Comparison of ENCODE assay signal across 12 cellular contexts in genomic region chr1:162168935-162169545, GRCh38.
DNase-seq lines count a peak whose midpoint lies in the region; ATAC-seq and FAIRE-seq lines count a peak whose summit lies in the region.
"Had no signal": no experiment of that assay in that cellular context is flagged by ENCODE, and none has a peak within 500 bp of the region (broad histone marks: within the 10 kb centered on the region; RNA-seq: fewer than 3 reads in every experiment).

No MANE protein-coding gene starts in this region.

- H3K79me2 ChIP-seq in trophoblast cell (ENCODE audit: control insufficient read depth, insufficient read depth, low read length, poor library complexity): peaks cover 3% of the 10 kb centered on the region

- peaks cover 21 to 31% of the 10 kb centered on the region in 2 experiments for H3K4me1 ChIP-seq in trophoblast cell (ENCODE audit: control insufficient read depth in 1 of 2, insufficient read depth in 2 of 2, low read length in 2 of 2)

- no peak overlapping the region for H3K23ac ChIP-seq in trophoblast cell (ENCODE audit: low read length)

- H3K14ac ChIP-seq in trophoblast cell (ENCODE audit: low read length): no peak overlapping the region

- WGBS in trophoblast cell (ENCODE audit: extremely low coverage, insufficient coverage, insufficient read length): no CpG with 5 or more reads among the region's 4 CpGs

- H3K27ac ChIP-seq in trophoblast cell (ENCODE audit: low read depth, low read length): no peak overlapping the region
- H3K27ac ChIP-seq: RWPE1 had no signal

- H2AFZ ChIP-seq in trophoblast cell (ENCODE audit: insufficient read depth, low read length, poor library complexity): no peak overlapping the region

- no peak overlapping the region for H3K4ac ChIP-seq in trophoblast cell (ENCODE audit: low read depth, low read length)

- no peak overlapping the region for H2BK12ac ChIP-seq in trophoblast cell (ENCODE audit: low read length)

- H3K27me3 ChIP-seq in trophoblast cell (ENCODE audit: insufficient read depth, low read length): no peaks in the 10 kb centered on the region

- no peak for ATAC-seq in GM19351 (IDR thresholded peaks at IDR 0.05; ENCODE audit: unreplicated experiment)

- H3K36me3 ChIP-seq in trophoblast cell (ENCODE audit: control insufficient read depth in 1 of 2, insufficient read depth in 2 of 2, low read length in 2 of 2): no peaks in the 10 kb centered on the region
- H3K36me3 ChIP-seq: left ventricle myocardium inferior had no signal

- no peak overlapping the region for H2AK5ac ChIP-seq in trophoblast cell (ENCODE audit: low read length)

- H4K12ac ChIP-seq in trophoblast cell (ENCODE audit: low read depth, low read length): no peak overlapping the region

- no peak overlapping the region for H3K4me2 ChIP-seq in trophoblast cell (ENCODE audit: low read length)

- H2BK5ac ChIP-seq in trophoblast cell (ENCODE audit: low read depth, low read length, poor library complexity): no peak overlapping the region

- peak; percentile 58 for FAIRE-seq in endometrium (lab: Jason Lieb, UNC)

- H3K79me1 ChIP-seq in trophoblast cell (ENCODE audit: low read length): peaks cover 9% of the 10 kb centered on the region

- no peak overlapping the region for H4K8ac ChIP-seq in trophoblast cell (ENCODE audit: low read depth, low read length)

- H4K91ac ChIP-seq in trophoblast cell (ENCODE audit: low read depth, low read length): peak overlapping the region; percentile 19

- H3K4me3 ChIP-seq in trophoblast cell (ENCODE audit: low read depth, low read length): no peak overlapping the region
- H3K4me3 ChIP-seq: left ventricle myocardium inferior had no signal

- H3K18ac ChIP-seq in trophoblast cell (ENCODE audit: low read length): no peak overlapping the region

- H2BK120ac ChIP-seq in trophoblast cell (ENCODE audit: insufficient read depth, low read length, poor library complexity): no peak overlapping the region

- DNase-seq in GM04504 (ENCODE audit: low read depth) (peak; percentile 10), NCI-H82 (lab: John Stamatoyannopoulos, UW) (peak; percentile 84), trophoblast cell (no peak), amniotic stem cell (lab: John Stamatoyannopoulos, UW) (no peak)
- no peak for DNase-seq in activated CD4-positive, CD25-positive, alpha-beta regulatory T cell (lab: John Stamatoyannopoulos, UW)
- DNase-seq in stimulated activated CD4-positive, alpha-beta T cell treated with anti-CD3 and anti-CD28 coated beads, Interleukin-15, amount 100 ng/mL, for 24 hours: no peak
- DNase-seq: left ventricle myocardium inferior, NCI-H2029 treated with DMSO at 0.1 percent for 48 hours, T-helper 1 cell had no signal

- no peak overlapping the region for H3K9ac ChIP-seq in trophoblast cell (ENCODE audit: low read length)

- H3K9me3 ChIP-seq in trophoblast cell (ENCODE audit: insufficient read depth, low read depth, low read length): peaks cover 1% of the 10 kb centered on the region
- H3K9me3 ChIP-seq: left ventricle myocardium inferior had no signal

Comparison
In these comparisons a context has a peak if more than half of its experiments do, and no peak if none do; other contexts are left out.
1. DNase-seq: peak in GM04504 (single experiment) and NCI-H82 (single experiment); none in trophoblast cell (0 of 2), activated CD4-positive, CD25-positive, alpha-beta regulatory T cell (0 of 4), stimulated activated CD4-positive, alpha-beta T cell treated with anti-CD3 and anti-CD28 coated beads, Interleukin-15, amount 100 ng/mL, for 24 hours (single experiment) and amniotic stem cell (single experiment).